32 cellular contexts compared by ENCODE assay signal in genomic region chr17:20306924-20307323, GRCh38.
"Had no signal": no experiment of that assay in that cellular context is flagged by ENCODE, and none has a peak within 500 bp of the region (broad histone marks: within the 10 kb centered on the region; RNA-seq: fewer than 3 reads in every experiment).

No MANE protein-coding gene starts in this region.

- DNase-seq: activated B cell treated with CpG ODN at 0.5 μM for 24 hours; activated CD4-positive, alpha-beta T cell treated with anti-CD3 and anti-CD28 coated beads for 48 hours; activated CD4-positive, alpha-beta T cell treated with anti-CD3 and anti-CD28 coated beads, Interleukin-2, amount 50 U/mL, for 1 hour; activated CD4-positive, alpha-beta T cell treated with anti-CD3 and anti-CD28 coated beads, Interleukin-2, amount 50 U/mL, for 48 hours; activated CD8-positive, alpha-beta memory T cell treated with anti-CD3 and anti-CD28 coated beads for 24 hours; activated CD8-positive, alpha-beta T cell treated with anti-CD3 and anti-CD28 coated beads for 36 hours; activated gamma-delta T cell; activated naive CD4-positive, alpha-beta T cell; activated naive CD4-positive, alpha-beta T cell treated with anti-CD3 and anti-CD28 coated beads, Interleukin-2, amount 10 ng/mL, durations not matched to agents 7 days and 5 days; activated T-cell treated with anti-CD3 and anti-CD28 coated beads, Interleukin-2, amount 50 U/mL, for 4 hours; adrenal gland; amygdala; aorta; body of pancreas; caudate nucleus; cortex of kidney; dermis blood vessel endothelial cell; effector CD4-positive, alpha-beta T cell; effector memory CD8-positive, alpha-beta T cell; foreskin fibroblast; head of caudate nucleus; T-helper 1 cell; T-helper 17 cell; T1000; WERI-Rb-1 had no signal

- H3K4me1 Mint-ChIP-seq: activated B cell treated with CpG ODN at 0.5 μM for 24 hours, T-helper 17 cell had no signal

- H3K4me3 Mint-ChIP-seq: activated B cell treated with CpG ODN at 0.5 μM for 24 hours; activated CD8-positive, alpha-beta T cell treated with anti-CD3 and anti-CD28 coated beads for 36 hours; activated naive CD4-positive, alpha-beta T cell treated with anti-CD3 and anti-CD28 coated beads, Interleukin-2, amount 10 ng/mL, durations not matched to agents 7 days and 5 days; activated T-cell treated with anti-CD3 and anti-CD28 coated beads, Interleukin-2, amount 50 U/mL, for 4 hours; effector memory CD8-positive, alpha-beta T cell; T-helper 17 cell; T-helper 2 cell treated with Interferon-gamma antibody and Interleukin-4, amounts not matched to agents 5 μg/mL and 100 μg/mL, for 36 hours had no signal

- H3K27ac ChIP-seq: adrenal gland, body of pancreas, WERI-Rb-1 had no signal

- H3K27ac Mint-ChIP-seq: activated B cell treated with CpG ODN at 0.5 μM for 24 hours; activated CD8-positive, alpha-beta T cell treated with anti-CD3 and anti-CD28 coated beads for 36 hours; activated naive CD4-positive, alpha-beta T cell treated with anti-CD3 and anti-CD28 coated beads, Interleukin-2, amount 10 ng/mL, durations not matched to agents 7 days and 5 days; effector memory CD8-positive, alpha-beta T cell; T-helper 17 cell; T-helper 2 cell treated with Interferon-gamma antibody and Interleukin-4, amounts not matched to agents 5 μg/mL and 100 μg/mL, for 36 hours had no signal

- H3K4me3 ChIP-seq: body of pancreas had no signal

- H3K36me3 ChIP-seq: adrenal gland had no signal

- ATAC-seq: activated CD4-positive, CD25-positive, alpha-beta regulatory T cell treated with anti-CD3 and anti-CD28 coated beads, Interleukin-2, amount 50 U/mL, for 24 hours; activated CD8-positive, alpha-beta T cell treated with anti-CD3 and anti-CD28 coated beads for 36 hours; activated naive CD4-positive, alpha-beta T cell treated with anti-CD3 and anti-CD28 coated beads, Interleukin-2, amount 50 U/mL, for 72 hours; activated T-cell treated with anti-CD3 and anti-CD28 coated beads, Interleukin-2, amount 50 U/mL, for 4 hours; body of pancreas; effector memory CD8-positive, alpha-beta T cell; esophagus mucosa; T-helper 17 cell had no signal

- H3K27me3 ChIP-seq: adrenal gland, body of pancreas had no signal

- H3K4me1 ChIP-seq: adrenal gland, body of pancreas had no signal

- H3K27me3 Mint-ChIP-seq: activated B cell treated with CpG ODN at 0.5 μM for 24 hours; activated CD8-positive, alpha-beta T cell treated with anti-CD3 and anti-CD28 coated beads for 36 hours; activated naive CD4-positive, alpha-beta T cell treated with anti-CD3 and anti-CD28 coated beads, Interleukin-2, amount 10 ng/mL, durations not matched to agents 7 days and 5 days; effector memory CD8-positive, alpha-beta T cell; T-helper 17 cell had no signal

- FAIRE-seq: colon, endometrium, frontal cortex had no signal
